Comparison of ENCODE assay signal across 1 cellular context in genomic region chr12:109804820-109805761, GRCh38.
TF ChIP-seq lines count a peak whose summit lies in the region.

No MANE protein-coding gene starts in this region.

TF ChIP-seq in HepG2, 621 proteins besides CTCF, POLR2A, EP300 and RAD21 (continued from another document and continues in another):
- TF ChIP-seq THRA (CRISPR knock-in tag; IDR thresholded peaks at IDR 0.05; ENCODE audit: borderline replicate concordance) (peak; percentile 19; the same call in 1 of the 2 replicates), ZFX (CRISPR knock-in tag; IDR thresholded peaks at IDR 0.05; ENCODE audit: low read depth) (peak; percentile 38; the same call in 1 of the 2 replicates), FOXA1 (IDR thresholded peaks at IDR 0.05) (no peak), FOXA1 (CRISPR knock-in tag; IDR thresholded peaks at IDR 0.05) (0 out of 2 replicates have a peak, but pooled peaks have one; percentile 14), ZNF720 (CRISPR knock-in tag; IDR thresholded peaks at IDR 0.05) (no peak), ZNF333 (CRISPR knock-in tag; IDR thresholded peaks at IDR 0.05; ENCODE audit: borderline replicate concordance) (no peak), ZNF782 (CRISPR knock-in tag; IDR thresholded peaks at IDR 0.05; ENCODE audit: borderline replicate concordance) (no peak), PATZ1 (CRISPR knock-in tag; IDR thresholded peaks at IDR 0.05) (peak; percentile 86), RXRB (CRISPR knock-in tag; IDR thresholded peaks at IDR 0.05; ENCODE audit: borderline replicate concordance) (peak; percentile 43; the same call in 1 of the 2 replicates), MAZ (IDR thresholded peaks at IDR 0.05; ENCODE audit: borderline replicate concordance, low read depth, low read length) (peak; percentile 63; the same call in 1 of the 2 replicates), MAZ (CRISPR knock-in tag; IDR thresholded peaks at IDR 0.05; ENCODE audit: low read depth) (0 out of 2 replicates have a peak, but pooled peaks have one; percentile 46), ZNF232 (CRISPR knock-in tag; IDR thresholded peaks at IDR 0.05; ENCODE audit: borderline replicate concordance) (no peak), CEBPG (CRISPR knock-in tag; IDR thresholded peaks at IDR 0.05) (peak; percentile 55; the same call in 1 of the 2 replicates), ZNF382 (CRISPR knock-in tag; IDR thresholded peaks at IDR 0.05; ENCODE audit: borderline replicate concordance) (no peak), HOXD1 (CRISPR knock-in tag; IDR thresholded peaks at IDR 0.05) (no peak), ZNF687 (CRISPR knock-in tag; IDR thresholded peaks at IDR 0.05) (0 out of 2 replicates have a peak, but pooled peaks have one; percentile 24), XRCC5 (optimal IDR thresholded peaks at IDR 0.05; ENCODE audit: low read length) (peak; percentile 68), MEIS1 (CRISPR knock-in tag; IDR thresholded peaks at IDR 0.05; ENCODE audit: borderline replicate concordance) (no peak), SALL1 (CRISPR knock-in tag; IDR thresholded peaks at IDR 0.05) (peak; percentile 40; the same call in 1 of the 2 replicates), IRX3 (CRISPR knock-in tag; IDR thresholded peaks at IDR 0.05; ENCODE audit: borderline replicate concordance, low read depth) (no peak), BCL3 (CRISPR knock-in tag; IDR thresholded peaks at IDR 0.05) (no peak), HMGA1 (CRISPR knock-in tag; conservative IDR thresholded peaks at IDR 0.05) (no peak), BHLHE40 (IDR thresholded peaks at IDR 0.05; ENCODE audit: low read length) (no peak), SOX6 (IDR thresholded peaks at IDR 0.05) (no peak), SOX6 (CRISPR knock-in tag; IDR thresholded peaks at IDR 0.05) (0 out of 2 replicates have a peak, but pooled peaks have one; percentile 30), STAG1 (CRISPR knock-in tag; IDR thresholded peaks at IDR 0.05) (peak; percentile 91), ZNF629 (CRISPR knock-in tag; conservative IDR thresholded peaks at IDR 0.05) (no peak), ZNF552 (CRISPR knock-in tag; IDR thresholded peaks at IDR 0.05; ENCODE audit: borderline replicate concordance) (no peak), AKAP8 (CRISPR knock-in tag; IDR thresholded peaks at IDR 0.05) (no peak), DDIT3 (CRISPR knock-in tag; IDR thresholded peaks at IDR 0.05) (no peak), KLF12 (CRISPR knock-in tag; IDR thresholded peaks at IDR 0.05; ENCODE audit: borderline replicate concordance) (no peak), ZNF138 (CRISPR knock-in tag; IDR thresholded peaks at IDR 0.05; ENCODE audit: low read depth) (no peak), PITX1 (CRISPR knock-in tag; IDR thresholded peaks at IDR 0.05) (peak; percentile 36; the same call in 1 of the 2 replicates), MEF2D (CRISPR knock-in tag; IDR thresholded peaks at IDR 0.05) (no peak), HMGXB4 (CRISPR knock-in tag; IDR thresholded peaks at IDR 0.05; ENCODE audit: borderline replicate concordance in 1 of 2, low read depth in 1 of 2) (peak in 1 of 2 experiments; percentile 32; a peak in 1 of 4 replicates), NR3C1 (CRISPR knock-in tag; IDR thresholded peaks at IDR 0.05) (no peak), ZNF550 (CRISPR knock-in tag; IDR thresholded peaks at IDR 0.05; ENCODE audit: borderline replicate concordance) (no peak), ZNF660 (CRISPR knock-in tag; IDR thresholded peaks at IDR 0.05; ENCODE audit: borderline replicate concordance, low read depth) (no peak), SNAI1 (CRISPR knock-in tag; IDR thresholded peaks at IDR 0.05; ENCODE audit: borderline replicate concordance) (no peak), DRAP1 (CRISPR knock-in tag; IDR thresholded peaks at IDR 0.05) (no peak), MXD3 (CRISPR knock-in tag; IDR thresholded peaks at IDR 0.05) (no peak), HNF1B (CRISPR knock-in tag; IDR thresholded peaks at IDR 0.05) (no peak), TFE3 (CRISPR knock-in tag; IDR thresholded peaks at IDR 0.05) (no peak), ZNF543 (CRISPR knock-in tag; IDR thresholded peaks at IDR 0.05) (no peak), ZNF451 (CRISPR knock-in tag; IDR thresholded peaks at IDR 0.05) (no peak), FUBP1 (CRISPR knock-in tag; IDR thresholded peaks at IDR 0.05; ENCODE audit: borderline replicate concordance) (no peak), MED13 (CRISPR knock-in tag; IDR thresholded peaks at IDR 0.05) (no peak), ZNF101 (CRISPR knock-in tag; IDR thresholded peaks at IDR 0.05; ENCODE audit: borderline replicate concordance, low read depth) (no peak), RARG (CRISPR knock-in tag; IDR thresholded peaks at IDR 0.05; ENCODE audit: low read depth) (no peak), HMG20B (CRISPR knock-in tag; conservative IDR thresholded peaks at IDR 0.05) (no peak)
